20 cellular contexts compared by ENCODE assay signal in the genomic region with DNA sequence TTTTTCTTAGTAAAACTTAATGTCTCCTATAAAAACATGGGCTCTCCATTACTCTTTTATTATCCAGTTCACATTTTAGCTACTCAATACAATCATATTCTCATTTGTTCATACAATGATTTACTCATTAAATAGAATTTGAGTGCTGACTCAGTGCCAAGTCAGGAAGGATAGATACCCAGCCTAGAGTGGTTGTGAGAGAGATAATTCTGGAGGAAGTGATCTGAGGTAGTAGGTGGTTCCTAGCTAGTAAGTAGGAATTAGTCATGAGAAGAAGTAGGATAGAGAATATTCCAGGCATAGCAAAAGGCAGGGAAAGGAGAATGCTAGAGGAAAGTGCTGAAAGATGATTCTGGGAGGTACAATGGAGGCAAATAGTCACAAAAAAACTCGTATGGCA.
DNase-seq lines count a peak whose midpoint lies in the region; ATAC-seq, FAIRE-seq and TF ChIP-seq lines count a peak whose summit lies in the region.
"Had no signal": no experiment of that assay in that cellular context is flagged by ENCODE, and none has a peak within 500 bp of the region (broad histone marks: within the 10 kb centered on the region; RNA-seq: fewer than 3 reads in every experiment).

No MANE protein-coding gene starts in this region.

- H3K79me2 ChIP-seq in parathyroid adenoma = no peaks in the 10 kb centered on the region

- no peaks in the 10 kb centered on the region for H3K36me3 ChIP-seq in parathyroid adenoma (ENCODE audit: control insufficient read depth, insufficient read depth, low read length)
- H3K36me3 ChIP-seq: SJCRH30 had no signal

- DNase-seq in DMS53 (lab: John Stamatoyannopoulos, UW) (peak; percentile 8), DMS53 treated with DMSO at 0.1 percent for 48 hours (lab: John Stamatoyannopoulos, UW; ENCODE audit: unreplicated experiment) (no peak), RCC 7860 (ENCODE audit: low spot score) (peak; percentile 69), epithelial cell of proximal tubule (ENCODE audit: low read depth) (peak; percentile 78)
- DNase-seq in activated CD8-positive, alpha-beta memory T cell treated with anti-CD3 and anti-CD28 coated beads for 24 hours = no peak
- DNase-seq: Caco-2; CD4-positive, CD25-positive, alpha-beta regulatory T cell; DMS79; NCI-H1105 treated with DMSO at 0.1 percent for 48 hours; NCI-H1694 treated with DMSO at 0.1 percent for 48 hours; NCI-H2107; NCI-H2227 treated with DMSO at 0.1 percent for 48 hours; NCI-H524; RPMI8226; SJCRH30 had no signal

- no peak overlapping the region for H3K4me2 ChIP-seq in parathyroid adenoma (ENCODE audit: low read length)

- peak; percentile 91 for FAIRE-seq in RCC 7860 (lab: Jason Lieb, UNC)
- FAIRE-seq: H54 had no signal

- H3K9me3 ChIP-seq in parathyroid adenoma (ENCODE audit: control insufficient read depth, low read length) = no peaks in the 10 kb centered on the region
- H3K9me3 ChIP-seq: Caco-2, SJCRH30 had no signal

- peak overlapping the region; percentile 17 for H3K27ac ChIP-seq in parathyroid adenoma
- H3K27ac ChIP-seq: 22Rv1, SJCRH30 had no signal

- no peak overlapping the region for H3K9ac ChIP-seq in parathyroid adenoma

- H3K4me1 ChIP-seq in parathyroid adenoma = peaks cover 66% of the 10 kb centered on the region
- H3K4me1 ChIP-seq: Caco-2, SJCRH30 had no signal

- TF ChIP-seq CTCF in epithelial cell of proximal tubule (conservative IDR thresholded peaks at IDR 0.05; ENCODE audit: low read depth, low read length) = no peak
- no peak for TF ChIP-seq CTCF in parathyroid adenoma (IDR thresholded peaks at IDR 0.05)

- peak overlapping the region; percentile 29 for H2AFZ ChIP-seq in parathyroid adenoma

- no peaks in the 10 kb centered on the region for H3K27me3 ChIP-seq in parathyroid adenoma (ENCODE audit: control insufficient read depth, insufficient read depth, low read length)
- H3K27me3 ChIP-seq: SJCRH30 had no signal

- no peak for ATAC-seq in GM19455 (IDR thresholded peaks at IDR 0.05; ENCODE audit: unreplicated experiment)
- ATAC-seq in GM19452 (IDR thresholded peaks at IDR 0.05; ENCODE audit: unreplicated experiment) = no peak

- H3K4me3 ChIP-seq in epithelial cell of proximal tubule (ENCODE audit: low read depth, low read length) (no peak overlapping the region), parathyroid adenoma (ENCODE audit: low read depth, low read length) (no peak overlapping the region)
- H3K4me3 ChIP-seq: SJCRH30 had no signal

Comparison
In these comparisons a context has a peak if more than half of its experiments do, and no peak if none do; other contexts are left out.
1. DNase-seq: peak in DMS53 (single experiment), RCC 7860 (single experiment) and epithelial cell of proximal tubule (single experiment); none in DMS53 treated with DMSO at 0.1 percent for 48 hours (single experiment) and activated CD8-positive, alpha-beta memory T cell treated with anti-CD3 and anti-CD28 coated beads for 24 hours (single experiment).